In the genomic region with DNA sequence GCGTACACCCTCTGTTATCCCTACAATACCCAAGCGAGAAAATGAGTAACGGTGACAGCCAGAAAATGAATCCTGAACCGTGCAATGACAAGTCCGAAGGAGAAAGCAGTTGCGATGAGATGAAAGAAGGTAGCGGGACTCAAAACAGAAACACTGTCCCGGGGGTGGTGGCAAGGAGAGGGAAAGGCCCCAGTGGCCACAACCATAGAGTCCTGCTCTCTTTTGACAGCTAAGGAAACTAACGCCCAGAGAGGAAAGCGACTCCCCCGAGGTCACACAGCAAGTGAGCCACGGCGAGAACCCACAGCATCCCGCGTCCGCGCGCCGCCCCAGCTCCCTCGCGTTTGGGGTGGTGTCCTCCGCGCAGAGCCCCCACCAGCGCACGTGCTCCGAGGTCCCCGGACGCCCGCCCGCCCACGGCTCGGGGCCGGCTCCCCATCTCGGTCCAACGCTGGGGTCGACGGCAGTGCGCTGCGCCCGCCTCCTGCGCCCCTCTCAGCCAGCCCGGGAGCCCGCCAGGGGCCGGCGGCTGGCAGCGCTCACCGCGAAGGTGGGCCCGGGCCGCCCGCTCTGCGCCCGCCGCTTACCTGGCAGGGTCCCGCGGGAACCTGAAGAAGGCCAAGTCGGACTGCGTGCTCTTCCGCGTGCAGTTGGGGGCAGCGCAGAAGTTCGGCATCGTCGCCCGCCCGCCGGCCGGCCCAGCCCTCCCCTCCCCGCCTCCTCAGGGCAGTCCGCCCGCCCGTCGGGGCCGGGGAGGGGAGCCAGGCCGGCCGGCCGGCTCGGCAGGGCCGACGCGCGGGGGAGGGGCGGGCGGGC, we compare ENCODE assay signal across 1 cellular context.
A peak's percentile ranks its signal among the peaks of the same experiment; 100 is the strongest.
TF ChIP-seq lines count a peak whose summit lies in the region.

No MANE protein-coding gene starts in this region.

TF ChIP-seq in H1, 55 proteins besides CTCF, POLR2A, EP300 and RAD21:
- TF ChIP-seq, protein P1, sequence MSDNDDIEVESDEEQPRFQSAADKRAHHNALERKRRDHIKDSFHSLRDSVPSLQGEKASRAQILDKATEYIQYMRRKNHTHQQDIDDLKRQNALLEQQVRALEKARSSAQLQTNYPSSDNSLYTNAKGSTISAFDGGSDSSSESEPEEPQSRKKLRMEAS (IDR thresholded peaks at IDR 0.05): 0 out of 2 replicates have a peak, but pooled peaks have one; percentile 32
- 0 out of 2 replicates have a peak, but pooled peaks have one; percentile 10 for TF ChIP-seq TAF1 (IDR thresholded peaks at IDR 0.05; ENCODE audit: low read depth, low read length)
- TF ChIP-seq KDM4A (IDR thresholded peaks at IDR 0.05; ENCODE audit: low read depth, low read length, severe bottlenecking): peak; percentile 32
- TF ChIP-seq HDAC2 (IDR thresholded peaks at IDR 0.05; ENCODE audit: borderline replicate concordance in 1 of 2, low read depth in 2 of 2, low read length in 2 of 2): peak in 1 of 2 experiments; percentile 83; a peak in 1 of 4 replicates
- peak; percentile 62 for TF ChIP-seq SAP30 (IDR thresholded peaks at IDR 0.05; ENCODE audit: insufficient read depth, insufficient replicate concordance, low read length)
- peak; percentile 43; the same call in 1 of the 2 replicates for TF ChIP-seq PHF8 (conservative IDR thresholded peaks at IDR 0.05; ENCODE audit: low read depth, low read length)
- TF ChIP-seq CREB1 (IDR thresholded peaks at IDR 0.05): no peak
- no peak for TF ChIP-seq GTF2F1 (IDR thresholded peaks at IDR 0.05; ENCODE audit: borderline replicate concordance, low read depth, low read length)
- TF ChIP-seq, protein P2, sequence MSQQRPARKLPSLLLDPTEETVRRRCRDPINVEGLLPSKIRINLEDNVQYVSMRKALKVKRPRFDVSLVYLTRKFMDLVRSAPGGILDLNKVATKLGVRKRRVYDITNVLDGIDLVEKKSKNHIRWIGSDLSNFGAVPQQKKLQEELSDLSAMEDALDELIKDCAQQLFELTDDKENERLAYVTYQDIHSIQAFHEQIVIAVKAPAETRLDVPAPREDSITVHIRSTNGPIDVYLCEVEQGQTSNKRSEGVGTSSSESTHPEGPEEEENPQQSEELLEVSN (IDR thresholded peaks at IDR 0.05): 0 out of 2 replicates have a peak, but pooled peaks have one; percentile 1
- TF ChIP-seq SIN3A (conservative IDR thresholded peaks at IDR 0.05 in 1 of 2, IDR thresholded peaks at IDR 0.05 in 1 of 2; ENCODE audit: low read depth in 1 of 2, low read length in 2 of 2): peak in 1 of 2 experiments; percentile 90; a peak in 2 of 4 replicates
TF ChIP-seq in H1: peak in this region for 8.
